1 cellular context compared by ENCODE assay signal in the genomic region with DNA sequence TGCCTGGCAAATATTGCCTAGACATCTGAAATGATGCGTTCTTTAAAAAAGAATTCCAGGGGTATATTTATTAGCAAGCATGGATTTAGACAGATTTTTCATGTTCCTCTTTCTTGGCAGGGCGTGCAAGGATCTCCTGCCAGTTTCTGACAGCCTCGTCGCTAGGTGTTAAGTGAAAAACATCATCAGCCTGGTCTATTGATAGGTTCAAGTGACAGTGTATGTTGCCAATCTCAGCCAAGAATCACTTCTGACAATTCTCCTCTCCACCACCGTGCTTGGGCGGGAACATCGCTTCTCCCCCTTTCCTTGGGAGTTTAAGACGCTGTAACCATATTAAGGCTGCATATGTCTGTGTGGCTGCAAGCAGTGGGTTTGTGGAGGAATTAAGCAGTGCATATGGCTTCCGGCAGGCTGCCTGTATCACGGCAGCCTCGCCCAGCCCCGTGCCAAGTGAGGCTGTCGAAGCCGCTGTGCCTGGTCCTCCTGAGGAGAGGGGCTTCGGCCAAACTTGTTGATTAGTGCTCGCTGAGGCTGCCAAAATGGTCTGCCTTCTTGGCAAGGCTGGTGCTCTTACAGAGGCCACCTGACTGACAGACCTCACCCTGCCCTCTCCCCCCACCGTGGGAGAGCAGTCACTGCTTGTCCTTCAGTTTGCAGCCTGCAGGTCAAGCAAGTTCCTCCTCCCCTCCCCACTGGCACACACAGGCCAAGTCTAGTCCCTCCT.
TF ChIP-seq lines count a peak whose summit lies in the region.

No MANE protein-coding gene starts in this region.

TF ChIP-seq in IMR-90, 13 proteins besides CTCF, POLR2A, EP300 and RAD21:
- TF ChIP-seq CEBPB (IDR thresholded peaks at IDR 0.05; ENCODE audit: low read depth, low read length) (no peak), FOS (IDR thresholded peaks at IDR 0.05; ENCODE audit: low read depth, low read length) (no peak), RFX5 (IDR thresholded peaks at IDR 0.05; ENCODE audit: low read depth, low read length) (no peak), NFE2L2 (IDR thresholded peaks at IDR 0.05; ENCODE audit: low read depth, low read length) (no peak), MXI1 (IDR thresholded peaks at IDR 0.05; ENCODE audit: borderline replicate concordance, low read depth, low read length) (no peak), MAZ (IDR thresholded peaks at IDR 0.05; ENCODE audit: borderline replicate concordance, low read depth, low read length) (no peak), RCOR1 (IDR thresholded peaks at IDR 0.05; ENCODE audit: insufficient replicate concordance, low read length) (no peak)
- TF ChIP-seq, protein P1, sequence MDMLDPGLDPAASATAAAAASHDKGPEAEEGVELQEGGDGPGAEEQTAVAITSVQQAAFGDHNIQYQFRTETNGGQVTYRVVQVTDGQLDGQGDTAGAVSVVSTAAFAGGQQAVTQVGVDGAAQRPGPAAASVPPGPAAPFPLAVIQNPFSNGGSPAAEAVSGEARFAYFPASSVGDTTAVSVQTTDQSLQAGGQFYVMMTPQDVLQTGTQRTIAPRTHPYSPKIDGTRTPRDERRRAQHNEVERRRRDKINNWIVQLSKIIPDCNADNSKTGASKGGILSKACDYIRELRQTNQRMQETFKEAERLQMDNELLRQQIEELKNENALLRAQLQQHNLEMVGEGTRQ (IDR thresholded peaks at IDR 0.05; ENCODE audit: low read depth, low read length): no peak
